Comparison of ENCODE assay signal across 9 cellular contexts in genomic region chr5:55991768-55992486, GRCh38. TPM values are rescaled to one million over a fixed set of nuclear protein-coding genes. Genes with fewer than 3 reads are reported as not detected.
DNase-seq lines count a peak whose midpoint lies in the region; ATAC-seq, FAIRE-seq and TF ChIP-seq lines count a peak whose summit lies in the region.
"Had no signal": no experiment of that assay in that cellular context is flagged by ENCODE, and none has a peak within 500 bp of the region (broad histone marks: within the 10 kb centered on the region; RNA-seq: fewer than 3 reads in every experiment).

No MANE protein-coding gene starts in this region.

- peaks cover 10% of the 10 kb centered on the region for H3K36me3 Mint-ChIP-seq in endodermal cell (ENCODE audit: low read depth)

- no peaks in the 10 kb centered on the region for H3K9me3 Mint-ChIP-seq in endodermal cell

- H3F3A ChIP-seq in PC-3 (ENCODE audit: low read length, unreplicated experiment): no peaks in the 10 kb centered on the region

- POLR2A ChIA-PET in PC-3 (lab: Charles Lee; ENCODE audit: unreplicated experiment): no interaction called here

- BruUV-seq in PC-3 (replicated peaks; lab: Mats Ljungman, UMichigan): no TSS peak

- H3K9me3 ChIP-seq in PC-3 (ENCODE audit: low read length): no peaks in the 10 kb centered on the region
- peaks cover 5% of the 10 kb centered on the region for H3K9me3 ChIP-seq in endodermal cell (ENCODE audit: control insufficient read depth, low read length)
- H3K9me3 ChIP-seq in psoas muscle: no peaks in the 10 kb centered on the region

- peak overlapping the region; percentile 97; the same call in 1 of the 2 replicates for H3K4me2 ChIP-seq in PC-3 (ENCODE audit: low read length)

- 95 to 98% methylated on average over 5 of the region's 5 CpGs for WGBS in endodermal cell (ENCODE audit: insufficient coverage in 1 of 2, insufficient read length in 1 of 2), 2 experiments
- WGBS in psoas muscle, 3 donors: 61 to 68% (median 66%) methylated on average over 5 of the region's 5 CpGs

- TF ChIP-seq CTCF in PC-3 (conservative IDR thresholded peaks at IDR 0.05; ENCODE audit: low read depth, low read length) (no peak), endodermal cell (conservative IDR thresholded peaks at IDR 0.05) (no peak), psoas muscle (IDR thresholded peaks at IDR 0.05) (no peak)

- H3K79me2 ChIP-seq in PC-3 (ENCODE audit: low read length): peaks cover 70% of the 10 kb centered on the region

- H3K4me1 ChIP-seq in PC-3 (ENCODE audit: insufficient read depth, low read length): peaks cover 23% of the 10 kb centered on the region
- H3K4me1 ChIP-seq in endodermal cell (ENCODE audit: control insufficient read depth, insufficient read depth, low read length): no peaks in the 10 kb centered on the region
- peaks cover 30% of the 10 kb centered on the region for H3K4me1 ChIP-seq in psoas muscle

- H3K9ac ChIP-seq in PC-3 (ENCODE audit: low read length) (no peak overlapping the region), endodermal cell (ENCODE audit: extremely low read depth, low read length, poor library complexity, severe bottlenecking) (no peak overlapping the region)

- ATAC-seq in PC-3 (no peak), psoas muscle (no peak)

- intact Hi-C loops in PC-3 (cut with micrococcal nuclease) (loop anchor here (10.0 kb wide), 1 partner anchor 133 kb away; no protein-coding TSS in a partner anchor), psoas muscle (cut with DNase I) (loop anchor here in 1 of 2 donors (10.0 kb wide), 1 partner anchor 1183 kb away; the partner anchor contains the start of gene GPBP1)

- no peak overlapping the region for H2AFZ ChIP-seq in PC-3 (ENCODE audit: low read length)

- H3K27me3 ChIP-seq in PC-3 (ENCODE audit: low read length): no peaks in the 10 kb centered on the region
- H3K27me3 ChIP-seq in endodermal cell (ENCODE audit: control insufficient read depth, insufficient read depth, low read length, poor library complexity, severe bottlenecking): no peaks in the 10 kb centered on the region
- no peaks in the 10 kb centered on the region for H3K27me3 ChIP-seq in psoas muscle (ENCODE audit: insufficient read depth in 3 of 3, low read length in 2 of 3)

- no peak overlapping the region for H3K4me3 Mint-ChIP-seq in endodermal cell

- no peak overlapping the region for H3K27ac Mint-ChIP-seq in endodermal cell

- CTCF ChIA-PET in PC-3 (lab: Charles Lee): no interaction called here

- peaks cover 26% of the 10 kb centered on the region for H3K4me1 Mint-ChIP-seq in endodermal cell

- no peaks in the 10 kb centered on the region for H3K9me2 ChIP-seq in PC-3 (replicated peaks; ENCODE audit: low read length)

- FAIRE-seq in RCC 7860 (lab: Jason Lieb, UNC): no peak

- no peaks in the 10 kb centered on the region for H3K27me3 Mint-ChIP-seq in endodermal cell (ENCODE audit: insufficient read depth)

- no peak overlapping the region for H3K4me3 ChIP-seq in PC-3 (ENCODE audit: low read length)
- H3K4me3 ChIP-seq in endodermal cell (ENCODE audit: low read length): peak overlapping the region; percentile 100
- H3K4me3 ChIP-seq in psoas muscle: peak overlapping the region; percentile 79

- H3K36me3 ChIP-seq in PC-3 (ENCODE audit: low read depth, low read length) (no peaks in the 10 kb centered on the region), endodermal cell (ENCODE audit: control insufficient read depth, insufficient read depth, low read length) (peaks cover 18% of the 10 kb centered on the region), psoas muscle (ENCODE audit: insufficient read depth in 1 of 2, low read depth in 1 of 2) (peaks cover 0 to 3% of the 10 kb centered on the region in 2 donors)

- peaks cover 33% of the 10 kb centered on the region for H4K20me1 ChIP-seq in PC-3 (ENCODE audit: low read length)

- H3K27ac ChIP-seq in PC-3 (ENCODE audit: low read length) (no peak overlapping the region), endodermal cell (ENCODE audit: low read depth, low read length) (no peak overlapping the region), psoas muscle (peak overlapping the region; percentile 98)
- H3K27ac ChIP-seq: epithelial cell of prostate had no signal

- DNase-seq in EH (ENCODE audit: low read depth): peak; percentile 55
- DNase-seq in PC-3: no peak
- no peak for DNase-seq in endodermal cell
- no peak for DNase-seq in psoas muscle
- no peak for DNase-seq in cortex of kidney (lab: John Stamatoyannopoulos, UW)
- DNase-seq in NCI-H1105 treated with DMSO at 0.1 percent for 48 hours (lab: John Stamatoyannopoulos, UW): no peak
- DNase-seq in RCC 7860 (ENCODE audit: low spot score): no peak
- no peak for DNase-seq in HuH-7 (ENCODE audit: low spot score)

RNA-seq across cellular contexts. Expression of gene IL6ST, which starts 2.8 kb away (rescaled TPM):
- total RNA-seq in PC-3 (2014; rRNA removed) (25.7 and 28.0 TPM in 2 replicates), endodermal cell (10 to 100 TPM; 26.3 to 30.4 TPM), psoas muscle (100 to 1,000 TPM; 118 to 255 (median 162) TPM)
- polyA plus RNA-seq in endodermal cell (2013, experiment 1 of 2): 31.8 TPM
- polyA plus RNA-seq in endodermal cell (2013, experiment 2 of 2): 34.3 TPM
- polyA plus RNA-seq in psoas muscle: 100 to 1,000 TPM in 1 of 3 donors, 10 to 100 TPM in 2; 38.6 to 145 (median 42.7) TPM
